ENCODE assay signal across 24 cellular contexts in genomic region chr1:41342774-41343355, GRCh38. TPM values are rescaled to one million over a fixed set of nuclear protein-coding genes. Genes with fewer than 3 reads are reported as not detected.
A peak's percentile ranks its signal among the peaks of the same experiment; 100 is the strongest.
DNase-seq lines count a peak whose midpoint lies in the region; ATAC-seq, FAIRE-seq and TF ChIP-seq lines count a peak whose summit lies in the region.
"Had no signal": no experiment of that assay in that cellular context is flagged by ENCODE, and none has a peak within 500 bp of the region (broad histone marks: within the 10 kb centered on the region; RNA-seq: fewer than 3 reads in every experiment).

No MANE protein-coding gene starts in this region.

- ATAC-seq in esophagus mucosa: peak; percentile 9
- ATAC-seq in GM21367 (IDR thresholded peaks at IDR 0.05; ENCODE audit: unreplicated experiment): no peak
- ATAC-seq in GM19351 (IDR thresholded peaks at IDR 0.05; ENCODE audit: unreplicated experiment): no peak

- no peak overlapping the region for H3K9ac ChIP-seq in neural progenitor cell

- no peak for FAIRE-seq in GM12891 (lab: Jason Lieb, UNC)
- FAIRE-seq: GM19239, pancreas had no signal

- peaks cover 7% of the 10 kb centered on the region for H3K4me1 Mint-ChIP-seq in neural progenitor cell

- no peaks in the 10 kb centered on the region for H3K79me2 ChIP-seq in neural progenitor cell (ENCODE audit: low read depth)

- H3K27me3 Mint-ChIP-seq in neural progenitor cell (ENCODE audit: insufficient read depth, low read depth): no peaks in the 10 kb centered on the region

- TF ChIP-seq POLR2A in GM12891 (IDR thresholded peaks at IDR 0.05; ENCODE audit: low read depth, low read length): no peak

- DNase-seq in cardiac septum (ENCODE audit: low spot score): peak; percentile 38
- no peak for DNase-seq in left ventricle myocardium inferior
- DNase-seq in neural progenitor cell (ENCODE audit: low spot score): no peak
- DNase-seq in H4 (ENCODE audit: low spot score): no peak
- DNase-seq in GM12891 (ENCODE audit: insufficient read length, low spot score): no peak
- DNase-seq: activated B cell treated with CpG ODN at 0.5 μM for 24 hours; activated CD4-positive, alpha-beta T cell treated with anti-CD3 and anti-CD28 coated beads, Interleukin-2, amount 50 U/mL, for 4 hours; activated gamma-delta T cell; cerebellar nuclear complex; erythroblast; foreskin fibroblast; left lung; nephron progenitor cell; OCI-M1; SHP77 treated with DMSO at 0.1 percent for 48 hours; stimulated activated CD8-positive, alpha-beta memory T cell treated with anti-CD3 and anti-CD28 coated beads, Interleukin-4, amount 100 ng/mL, for 48 hours; upper lobe of left lung had no signal

- H3K4me3 ChIP-seq in left ventricle myocardium inferior (no peak overlapping the region), neural progenitor cell (no peak overlapping the region)
- H3K4me3 ChIP-seq: left lung, right lobe of liver, upper lobe of left lung had no signal

- H3K27me3 ChIP-seq in left ventricle myocardium inferior (ENCODE audit: low read depth) (peaks cover 15% of the 10 kb centered on the region), neural progenitor cell (peaks cover 2% of the 10 kb centered on the region)
- H3K27me3 ChIP-seq: left lung, pancreas, right lobe of liver, upper lobe of left lung had no signal

- H3K27ac ChIP-seq in left ventricle myocardium inferior (replicated peaks): no peak overlapping the region
- no peak overlapping the region for H3K27ac ChIP-seq in neural progenitor cell
- H3K27ac ChIP-seq: left lung, right lobe of liver, upper lobe of left lung had no signal

- H3K27ac Mint-ChIP-seq in neural progenitor cell: no peak overlapping the region
- H3K27ac Mint-ChIP-seq: activated B cell treated with CpG ODN at 0.5 μM for 24 hours, B cell, nephron progenitor cell had no signal

- H3K9me3 ChIP-seq in left ventricle myocardium inferior (replicated peaks): peaks cover 17% of the 10 kb centered on the region
- peaks cover 6% of the 10 kb centered on the region for H3K9me3 ChIP-seq in neural progenitor cell (ENCODE audit: low read depth)

- no peak overlapping the region for H3K4me2 ChIP-seq in neural progenitor cell

- H3F3A ChIP-seq in neural progenitor cell (ENCODE audit: low read depth): peaks cover 7% of the 10 kb centered on the region

- no peak overlapping the region for H2AFZ ChIP-seq in neural progenitor cell (replicated peaks)

- peaks cover 10% of the 10 kb centered on the region for H3K9me3 Mint-ChIP-seq in neural progenitor cell

- H3K4me3 Mint-ChIP-seq in neural progenitor cell: peak overlapping the region; percentile 61
- H3K4me3 Mint-ChIP-seq: activated B cell treated with CpG ODN at 0.5 μM for 24 hours, B cell, nephron progenitor cell had no signal

- intact Hi-C loops in cardiac septum (cut with DNase I): no loop called here
- intact Hi-C loops in left ventricle myocardium inferior (cut with micrococcal nuclease): no loop called here

- TF ChIP-seq CTCF in left ventricle myocardium inferior (IDR thresholded peaks at IDR 0.05; ENCODE audit: borderline replicate concordance): no peak
- no peak for TF ChIP-seq CTCF in neural progenitor cell (IDR thresholded peaks at IDR 0.05)

- H3K4me1 ChIP-seq in left ventricle myocardium inferior (no peaks in the 10 kb centered on the region), neural progenitor cell (no peaks in the 10 kb centered on the region)
- H3K4me1 ChIP-seq: left lung, right lobe of liver had no signal

- H3K36me3 ChIP-seq in left ventricle myocardium inferior (no peaks in the 10 kb centered on the region), neural progenitor cell (no peaks in the 10 kb centered on the region)
- H3K36me3 ChIP-seq: left lung, pancreas, right lobe of liver, upper lobe of left lung had no signal

- no peaks in the 10 kb centered on the region for H3K36me3 Mint-ChIP-seq in neural progenitor cell

- H4K20me1 ChIP-seq in neural progenitor cell (ENCODE audit: low read depth): no peaks in the 10 kb centered on the region

TF ChIP-seq in GM12891, 5 proteins besides CTCF, POLR2A, EP300 and RAD21:
- TF ChIP-seq SPI1 (IDR thresholded peaks at IDR 0.05; ENCODE audit: low read depth, low read length) (no peak), POLR2AphosphoS5 (IDR thresholded peaks at IDR 0.05; ENCODE audit: low read depth, low read length) (no peak), TAF1 (IDR thresholded peaks at IDR 0.05; ENCODE audit: low read depth, low read length) (no peak), PAX5 (IDR thresholded peaks at IDR 0.05; ENCODE audit: insufficient read depth, low read length, severe bottlenecking) (no peak), POU2F2 (IDR thresholded peaks at IDR 0.05; ENCODE audit: low read depth, low read length) (no peak)

RNA-seq across cellular contexts. Expression of gene FOXO6, which starts 18.4 kb away (rescaled TPM):
- total RNA-seq in cardiac septum: 2.0 TPM
- 2.1 TPM for total RNA-seq in left ventricle myocardium inferior
- total RNA-seq in esophagus mucosa: not detected
- total RNA-seq in neural progenitor cell (ENCODE audit: low replicate concordance): 2.1 TPM in 1 of 2 replicates, not detected in the other
- 0.35 and 0.45 TPM in 2 replicates for total RNA-seq in H4 (2014; rRNA removed; shearing (Covaris generic))
- 0.19 TPM for polyA plus RNA-seq in GM12891 (2012; ENCODE audit: low read depth, missing spikeins)
